ENCODE assay signal across 15 cellular contexts in the genomic region with DNA sequence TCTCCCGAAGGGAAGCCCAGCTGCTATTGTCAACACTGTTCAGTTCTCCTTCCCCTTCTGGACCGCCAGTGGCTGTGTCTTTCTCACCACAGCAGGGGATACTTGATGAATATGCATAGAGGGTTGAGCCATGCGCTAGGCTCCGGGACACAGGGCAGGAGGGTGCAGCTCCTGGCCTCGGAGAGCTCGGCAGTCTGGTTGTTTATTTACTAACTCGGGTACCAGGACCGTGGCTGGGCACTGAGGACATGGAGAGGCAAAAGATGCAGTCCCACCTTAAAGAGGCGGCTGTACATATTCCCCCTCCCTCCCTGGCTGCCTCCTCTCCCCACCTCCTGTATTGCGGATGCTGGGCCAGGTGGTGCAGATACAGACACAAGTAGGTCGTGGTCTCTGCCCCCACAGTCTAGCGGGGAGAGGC. TPM values are rescaled to one million over a fixed set of nuclear protein-coding genes. Genes with fewer than 3 reads are reported as not detected.
DNase-seq lines count a peak whose midpoint lies in the region; ATAC-seq, FAIRE-seq and TF ChIP-seq lines count a peak whose summit lies in the region.
"Had no signal": no experiment of that assay in that cellular context is flagged by ENCODE, and none has a peak within 500 bp of the region (broad histone marks: within the 10 kb centered on the region; RNA-seq: fewer than 3 reads in every experiment).

No MANE protein-coding gene starts in this region.

- CTCF ChIA-PET in WTC11 (lab: Charles Lee): interaction anchor here (0.7 to 2.0 kb wide), 3 partner anchors 9 to 405 kb away, joined by 3 to 8 read pairs (median 4); no protein-coding TSS in a partner anchor
- CTCF ChIA-PET in activated naive CD4-positive, alpha-beta T cell treated with anti-CD3 and anti-CD28 coated beads for 36 hours (lab: Charles Lee): no interaction called here

- no peaks in the 10 kb centered on the region for H3K9me3 Mint-ChIP-seq in WTC11
- no peaks in the 10 kb centered on the region for H3K9me3 Mint-ChIP-seq in activated naive CD4-positive, alpha-beta T cell treated with anti-CD3 and anti-CD28 coated beads for 36 hours
- H3K9me3 Mint-ChIP-seq: CD4-positive, alpha-beta memory T cell had no signal

- no peaks in the 10 kb centered on the region for H3K27me3 Mint-ChIP-seq in WTC11 (ENCODE audit: low read depth)
- H3K27me3 Mint-ChIP-seq in activated naive CD4-positive, alpha-beta T cell treated with anti-CD3 and anti-CD28 coated beads for 36 hours (ENCODE audit: low read depth): peaks cover 4% of the 10 kb centered on the region

- TF ChIP-seq POLR2A in GM12891 (IDR thresholded peaks at IDR 0.05; ENCODE audit: low read depth, low read length): no peak

- peak; percentile 70 for DNase-seq in DMS 273 (lab: John Stamatoyannopoulos, UW; ENCODE audit: unreplicated experiment)
- DNase-seq in WTC11 (ENCODE audit: low spot score): peak; percentile 53
- DNase-seq in iPS-NIHi7 (ENCODE audit: extremely low spot score): peak; percentile 54
- no peak for DNase-seq in psoas muscle
- DNase-seq in activated naive CD4-positive, alpha-beta T cell treated with anti-CD3 and anti-CD28 coated beads for 36 hours: no peak
- no peak for DNase-seq in GM12891 (ENCODE audit: insufficient read length, low spot score)
- no peak for DNase-seq in NCI-H2227 treated with DMSO at 0.1 percent for 48 hours (lab: John Stamatoyannopoulos, UW)
- DNase-seq: activated T-cell treated with anti-CD3 and anti-CD28 coated beads, Interleukin-2, amount 50 U/mL, for 1 hour; CD4-positive, alpha-beta memory T cell; NCI-H226; SHP77 treated with DMSO at 0.1 percent for 48 hours had no signal

- H3K36me3 ChIP-seq in psoas muscle (ENCODE audit: insufficient read depth in 1 of 2, low read depth in 1 of 2): no peaks in the 10 kb centered on the region
- H3K36me3 ChIP-seq: HAP-1 had no signal

- ATAC-seq in WTC11: peak; percentile 68
- ATAC-seq in psoas muscle: no peak
- no peak for ATAC-seq in HG03520 (IDR thresholded peaks at IDR 0.05; ENCODE audit: unreplicated experiment)

- H3K27me3 ChIP-seq in psoas muscle (ENCODE audit: insufficient read depth in 3 of 3, low read length in 2 of 3): no peaks in the 10 kb centered on the region

- WGBS in psoas muscle, 3 donors: 63 to 75% (median 64%) methylated on average over 12 of the region's 12 CpGs

- H3K4me1 Mint-ChIP-seq in WTC11: peaks cover 85% of the 10 kb centered on the region
- no peaks in the 10 kb centered on the region for H3K4me1 Mint-ChIP-seq in activated naive CD4-positive, alpha-beta T cell treated with anti-CD3 and anti-CD28 coated beads for 36 hours (ENCODE audit: low read depth)
- H3K4me1 Mint-ChIP-seq: CD4-positive, alpha-beta memory T cell had no signal

- H3K9me3 ChIP-seq in psoas muscle: no peaks in the 10 kb centered on the region
- H3K9me3 ChIP-seq: HAP-1 had no signal

- peak overlapping the region; percentile 97 for H3K27ac Mint-ChIP-seq in WTC11
- H3K27ac Mint-ChIP-seq in activated naive CD4-positive, alpha-beta T cell treated with anti-CD3 and anti-CD28 coated beads for 36 hours: no peak overlapping the region
- H3K27ac Mint-ChIP-seq: CD4-positive, alpha-beta memory T cell had no signal

- H3K36me3 Mint-ChIP-seq in WTC11: no peaks in the 10 kb centered on the region
- H3K36me3 Mint-ChIP-seq in activated naive CD4-positive, alpha-beta T cell treated with anti-CD3 and anti-CD28 coated beads for 36 hours (ENCODE audit: low read depth): no peaks in the 10 kb centered on the region
- H3K36me3 Mint-ChIP-seq: CD4-positive, alpha-beta memory T cell had no signal

- FAIRE-seq in GM12891 (lab: Jason Lieb, UNC): no peak
- FAIRE-seq: astrocyte had no signal

- H3K27ac ChIP-seq in psoas muscle: peak overlapping the region; percentile 85
- H3K27ac ChIP-seq: KMS-11 had no signal

- POLR2A ChIA-PET in WTC11 (lab: Charles Lee): no interaction called here

- H3K4me1 ChIP-seq in psoas muscle: peaks cover 81% of the 10 kb centered on the region
- H3K4me1 ChIP-seq: HAP-1 had no signal

- peak overlapping the region; percentile 48 for H3K4me3 Mint-ChIP-seq in WTC11
- H3K4me3 Mint-ChIP-seq in activated naive CD4-positive, alpha-beta T cell treated with anti-CD3 and anti-CD28 coated beads for 36 hours: no peak overlapping the region
- H3K4me3 Mint-ChIP-seq: CD4-positive, alpha-beta memory T cell had no signal

- H3K4me3 ChIP-seq in psoas muscle: no peak overlapping the region
- H3K4me3 ChIP-seq: HAP-1 had no signal

- TF ChIP-seq CTCF in WTC11 (IDR thresholded peaks at IDR 0.05) (no peak), psoas muscle (IDR thresholded peaks at IDR 0.05) (no peak)

- intact Hi-C loops in psoas muscle (cut with DNase I): no loop called here
- intact Hi-C loops in activated naive CD4-positive, alpha-beta T cell treated with anti-CD3 and anti-CD28 coated beads for 36 hours (cut with micrococcal nuclease): no loop called here

TF ChIP-seq in WTC11, 78 proteins besides CTCF, POLR2A, EP300 and RAD21:
- TF ChIP-seq IRF1 (CRISPR knock-in tag; IDR thresholded peaks at IDR 0.05) (no peak), ZNF423 (CRISPR knock-in tag; IDR thresholded peaks at IDR 0.05) (peak; percentile 62; the same call in 1 of the 2 replicates), SMAD3 (CRISPR knock-in tag; IDR thresholded peaks at IDR 0.05; ENCODE audit: borderline replicate concordance) (0 out of 2 replicates have a peak, but pooled peaks have one; percentile 34)
- TF ChIP-seq, protein P1, sequence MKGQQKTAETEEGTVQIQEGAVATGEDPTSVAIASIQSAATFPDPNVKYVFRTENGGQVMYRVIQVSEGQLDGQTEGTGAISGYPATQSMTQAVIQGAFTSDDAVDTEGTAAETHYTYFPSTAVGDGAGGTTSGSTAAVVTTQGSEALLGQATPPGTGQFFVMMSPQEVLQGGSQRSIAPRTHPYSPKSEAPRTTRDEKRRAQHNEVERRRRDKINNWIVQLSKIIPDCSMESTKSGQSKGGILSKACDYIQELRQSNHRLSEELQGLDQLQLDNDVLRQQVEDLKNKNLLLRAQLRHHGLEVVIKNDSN (CRISPR knock-in tag; IDR thresholded peaks at IDR 0.05): no peak
- TF ChIP-seq, protein P2, sequence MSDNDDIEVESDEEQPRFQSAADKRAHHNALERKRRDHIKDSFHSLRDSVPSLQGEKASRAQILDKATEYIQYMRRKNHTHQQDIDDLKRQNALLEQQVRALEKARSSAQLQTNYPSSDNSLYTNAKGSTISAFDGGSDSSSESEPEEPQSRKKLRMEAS (CRISPR knock-in tag; IDR thresholded peaks at IDR 0.05): peak; percentile 50; the same call in 1 of the 2 replicates

TF ChIP-seq in GM12891, 5 proteins besides CTCF, POLR2A, EP300 and RAD21:
- no peak for TF ChIP-seq PAX5 (IDR thresholded peaks at IDR 0.05; ENCODE audit: insufficient read depth, low read length, severe bottlenecking)
- no peak for TF ChIP-seq TAF1 (IDR thresholded peaks at IDR 0.05; ENCODE audit: low read depth, low read length)
- no peak for TF ChIP-seq SPI1 (IDR thresholded peaks at IDR 0.05; ENCODE audit: low read depth, low read length)
- TF ChIP-seq POLR2AphosphoS5 (IDR thresholded peaks at IDR 0.05; ENCODE audit: low read depth, low read length): no peak
- TF ChIP-seq POU2F2 (IDR thresholded peaks at IDR 0.05; ENCODE audit: low read depth, low read length): no peak
TF ChIP-seq in GM12891: peak in this region for 0.

RNA-seq across cellular contexts. Expression of gene ARHGEF10L, which starts 26.1 kb away (rescaled TPM):
- total RNA-seq in WTC11 (2021) (32.4 to 34.6 TPM (median 34.4 TPM) in 3 replicates), psoas muscle (100 to 1,000 TPM in 1 of 4 donors, 10 to 100 TPM in 3; 25.6 to 108 (median 43.3) TPM)
- 10 to 100 TPM; 18.8 to 52.5 (median 36.1) TPM for polyA plus RNA-seq in psoas muscle
- not detected for total RNA-seq in activated naive CD4-positive, alpha-beta T cell treated with anti-CD3 and anti-CD28 coated beads for 36 hours
- polyA plus RNA-seq in GM12891 (2012; ENCODE audit: low read depth, missing spikeins): 1.1 TPM
- polyA plus RNA-seq: CD4-positive, alpha-beta memory T cell had no signal

Comparison
In these comparisons a context has a peak if more than half of its experiments do, and no peak if none do; other contexts are left out.
1. DNase-seq: peak in DMS 273 (single experiment), WTC11 (single experiment) and iPS-NIHi7 (single experiment); none in psoas muscle (0 of 2), activated naive CD4-positive, alpha-beta T cell treated with anti-CD3 and anti-CD28 coated beads for 36 hours (single experiment), GM12891 (single experiment) and NCI-H2227 treated with DMSO at 0.1 percent for 48 hours (single experiment).
2. RNA of gene ARHGEF10L, which starts 26.1 kb away (total RNA-seq): 25.6 to 108 TPM in psoas muscle and 32.4 to 34.6 TPM in WTC11; not detected in activated naive CD4-positive, alpha-beta T cell treated with anti-CD3 and anti-CD28 coated beads for 36 hours; every median in the first group is over 10 times any median in the second.